Comparison of ENCODE assay signal across 20 cellular contexts in the genomic region with DNA sequence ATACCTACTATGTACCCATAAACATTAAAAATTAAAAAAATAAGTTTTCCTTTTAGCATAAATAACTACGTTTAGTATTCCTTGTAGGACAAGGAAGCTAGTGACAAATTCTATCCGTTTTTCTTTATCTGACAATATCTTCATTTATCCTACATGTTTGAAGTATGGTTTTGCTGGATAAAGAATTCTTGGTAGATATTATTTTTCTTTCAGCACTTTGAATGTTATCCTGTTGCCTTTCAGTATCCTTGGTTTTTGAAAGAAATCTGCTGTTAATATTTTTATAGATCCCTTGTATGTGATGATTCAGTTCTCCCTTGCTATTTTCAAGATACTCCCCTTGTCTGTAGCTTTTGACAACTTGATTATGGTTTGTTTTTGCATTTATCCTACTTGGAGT.
DNase-seq lines count a peak whose midpoint lies in the region; ATAC-seq, FAIRE-seq and TF ChIP-seq lines count a peak whose summit lies in the region.
"Had no signal": no experiment of that assay in that cellular context is flagged by ENCODE, and none has a peak within 500 bp of the region (broad histone marks: within the 10 kb centered on the region; RNA-seq: fewer than 3 reads in every experiment).

No MANE protein-coding gene starts in this region.

- DNase-seq in endothelial cell (ENCODE audit: low spot score), result no peak
- DNase-seq in kidney, result no peak
- DNase-seq in NCI-H1092 treated with DMSO at 0.1 percent for 48 hours (lab: John Stamatoyannopoulos, UW), result no peak
- no peak for DNase-seq in EL
- DNase-seq: ACHN; Caco-2; Calu3; CD4-positive, alpha-beta T cell; CD8-positive, alpha-beta T cell; DMS79 treated with DMSO at 0.1 percent for 48 hours; GDM1 had no signal

- no peak for TF ChIP-seq CTCF in endothelial cell (IDR thresholded peaks at IDR 0.05; ENCODE audit: unreplicated experiment)
- TF ChIP-seq CTCF in kidney (IDR thresholded peaks at IDR 0.05; ENCODE audit: borderline replicate concordance, extremely low read depth, insufficient read depth), result no peak

- no peaks in the 10 kb centered on the region for H3K4me1 ChIP-seq in kidney (ENCODE audit: control insufficient read depth in 1 of 2, insufficient read depth in 1 of 2, low read depth in 1 of 2, low read length in 2 of 2)
- H3K4me1 ChIP-seq: BLaER1 treated with 17β-estradiol and CSF1 and Interleukin-3, amounts not matched to agents 10 nM and 100 nM; Caco-2 had no signal

- H3K4me3 ChIP-seq in kidney (ENCODE audit: low read length in 2 of 2), result no peak overlapping the region
- H3K4me3 ChIP-seq: BLaER1 treated with 17β-estradiol and CSF1 and Interleukin-3, amounts not matched to agents 10 nM and 100 nM; GM12878 had no signal

- intact Hi-C loops in kidney (cut with DNase I), result no loop called here

- ATAC-seq in HG02852 (IDR thresholded peaks at IDR 0.05; ENCODE audit: unreplicated experiment), result no peak
- ATAC-seq: CD8-positive, alpha-beta T cell; GM12878 had no signal

- no peaks in the 10 kb centered on the region for H3K4me1 Mint-ChIP-seq in endothelial cell (ENCODE audit: unreplicated experiment)
- H3K4me1 Mint-ChIP-seq: B cell had no signal

- H3K9ac ChIP-seq in kidney (ENCODE audit: low read length in 2 of 2), result no peak overlapping the region
- H3K9ac ChIP-seq: BLaER1 treated with 17β-estradiol and CSF1 and Interleukin-3, amounts not matched to agents 10 nM and 100 nM had no signal

- no peaks in the 10 kb centered on the region for H3K9me3 Mint-ChIP-seq in endothelial cell (ENCODE audit: unreplicated experiment)

- peak overlapping the region; percentile 16 for H3K4me3 Mint-ChIP-seq in endothelial cell (ENCODE audit: unreplicated experiment)
- H3K4me3 Mint-ChIP-seq: B cell; CD4-positive, alpha-beta T cell; CD8-positive, alpha-beta T cell had no signal

- peaks cover 49% of the 10 kb centered on the region for H3K36me3 Mint-ChIP-seq in endothelial cell (ENCODE audit: low read depth, unreplicated experiment)

- H3K27me3 Mint-ChIP-seq in endothelial cell (ENCODE audit: unreplicated experiment), result no peaks in the 10 kb centered on the region
- H3K27me3 Mint-ChIP-seq: B cell; CD4-positive, alpha-beta T cell had no signal

- peaks cover 2 to 10% of the 10 kb centered on the region in 2 donors for H3K9me3 ChIP-seq in kidney (ENCODE audit: control insufficient read depth in 1 of 2, low read length in 2 of 2)
- H3K9me3 ChIP-seq: Caco-2 had no signal

- FAIRE-seq in A204.1 (lab: Jason Lieb, UNC) (peak; percentile 58), kidney (lab: Jason Lieb, UNC) (peak; percentile 35)
- FAIRE-seq: D721Med, GM12878, GM12892 had no signal

- H3K27ac Mint-ChIP-seq in endothelial cell (ENCODE audit: unreplicated experiment), result no peak overlapping the region
- H3K27ac Mint-ChIP-seq: B cell; CD4-positive, alpha-beta T cell; CD8-positive, alpha-beta T cell had no signal

- H3K36me3 ChIP-seq in kidney (ENCODE audit: control insufficient read depth in 1 of 2, insufficient read depth in 2 of 2, low read length in 2 of 2), result no peaks in the 10 kb centered on the region

- no peak overlapping the region for H3K27ac ChIP-seq in kidney (ENCODE audit: low read depth in 2 of 2, low read length in 2 of 2)
- H3K27ac ChIP-seq: 22Rv1; BLaER1 treated with 17β-estradiol and CSF1 and Interleukin-3, amounts not matched to agents 10 nM and 100 nM; C4-2B had no signal
